In the genomic region with DNA sequence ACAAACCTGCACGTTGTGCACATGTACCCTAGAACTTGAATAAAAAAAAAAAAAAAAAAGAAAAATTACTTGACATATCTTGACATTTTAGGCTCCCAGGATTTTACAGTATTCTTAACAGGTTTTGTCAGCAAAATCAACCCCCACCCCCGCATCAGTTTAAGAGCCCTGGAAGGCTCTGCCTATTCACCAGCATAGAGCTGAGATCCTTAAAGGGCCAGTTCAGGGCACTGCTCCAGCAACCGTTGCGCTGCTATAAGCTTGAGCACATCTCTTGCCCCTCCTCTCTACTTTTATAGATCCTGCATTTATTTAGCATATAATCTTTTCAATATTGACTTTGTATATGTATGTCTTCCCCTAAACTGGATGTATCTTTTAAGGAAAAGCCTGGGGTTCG, we compare ENCODE assay signal across 8 cellular contexts. TPM values are rescaled to one million over a fixed set of nuclear protein-coding genes. Genes with fewer than 3 reads are reported as not detected.
DNase-seq lines count a peak whose midpoint lies in the region; ATAC-seq and TF ChIP-seq lines count a peak whose summit lies in the region.

No MANE protein-coding gene starts in this region.

- intact Hi-C loops in left ventricle myocardium superior (cut with micrococcal nuclease), result no loop called here

- no peaks in the 10 kb centered on the region for H3K9me3 Mint-ChIP-seq in progenitor cell of endocrine pancreas (ENCODE audit: low read depth)

- peaks cover 40% of the 10 kb centered on the region for H3K4me1 Mint-ChIP-seq in progenitor cell of endocrine pancreas (ENCODE audit: low read depth)

- H3K27ac Mint-ChIP-seq in progenitor cell of endocrine pancreas, result peak overlapping the region; percentile 97

- TF ChIP-seq CTCF in progenitor cell of endocrine pancreas (IDR thresholded peaks at IDR 0.05; ENCODE audit: unreplicated experiment), result no peak

- DNase-seq in Daoy (ENCODE audit: low read depth) (peak; percentile 42), OCI-M2 (lab: John Stamatoyannopoulos, UW; ENCODE audit: unreplicated experiment) (peak; percentile 44), amniotic epithelial cell (ENCODE audit: low read depth) (peak; percentile 59), left ventricle myocardium superior (peak; percentile 52), progenitor cell of endocrine pancreas (ENCODE audit: low spot score, unreplicated experiment) (no peak), mesenteric fat pad (ENCODE audit: low spot score) (no peak)

- H3K27me3 Mint-ChIP-seq in progenitor cell of endocrine pancreas, result peaks cover 10% of the 10 kb centered on the region

- ATAC-seq in HG03565 (IDR thresholded peaks at IDR 0.05; ENCODE audit: unreplicated experiment) (peak; percentile 15), left ventricle myocardium superior (peak; percentile 32), HG03025 (IDR thresholded peaks at IDR 0.05; ENCODE audit: low FRiP score, unreplicated experiment) (no peak)

- H3K4me3 Mint-ChIP-seq in progenitor cell of endocrine pancreas (ENCODE audit: low read depth), result peak overlapping the region; percentile 99

- H3K36me3 Mint-ChIP-seq in progenitor cell of endocrine pancreas (ENCODE audit: insufficient read depth), result peaks cover 6% of the 10 kb centered on the region

RNA-seq across cellular contexts. Expression of a gene that starts 0.7 kb away (rescaled TPM):
- total RNA-seq in Daoy (2014; rRNA removed; shearing (Covaris generic)), result 112 and 123 TPM in 2 replicates
- 51.4 TPM for total RNA-seq in left ventricle myocardium superior
- total RNA-seq in progenitor cell of endocrine pancreas, result 116 and 121 TPM in 2 replicates
- 110 TPM for total RNA-seq in mesenteric fat pad

RNA-seq across cellular contexts. Expression of a gene that starts 35.2 kb away (rescaled TPM):
- 3.3 and 5.1 TPM in 2 replicates for total RNA-seq in Daoy (2014; rRNA removed; shearing (Covaris generic))
- total RNA-seq in left ventricle myocardium superior, result 20.4 TPM
- 44.7 and 52.6 TPM in 2 replicates for total RNA-seq in progenitor cell of endocrine pancreas
- 226 TPM for total RNA-seq in mesenteric fat pad

RNA-seq across cellular contexts. Expression of a gene that starts 45.2 kb away (rescaled TPM):
- 8.2 and 9.7 TPM in 2 replicates for total RNA-seq in Daoy (2014; rRNA removed; shearing (Covaris generic))
- total RNA-seq in left ventricle myocardium superior (31.9 TPM), progenitor cell of endocrine pancreas (61.0 and 68.0 TPM in 2 replicates), mesenteric fat pad (39.2 TPM)

RNA-seq across cellular contexts. Expression of a gene that starts 55.8 kb away (rescaled TPM):
- 214 and 246 TPM in 2 replicates for total RNA-seq in Daoy (2014; rRNA removed; shearing (Covaris generic))
- 69.5 TPM for total RNA-seq in left ventricle myocardium superior
- total RNA-seq in progenitor cell of endocrine pancreas, result 41.4 and 72.6 TPM in 2 replicates
- 923 TPM for total RNA-seq in mesenteric fat pad

Comparison
In these comparisons a context has a peak if more than half of its experiments do, and no peak if none do; other contexts are left out.
1. DNase-seq: peak in Daoy (single experiment), OCI-M2 (single experiment), amniotic epithelial cell (single experiment) and left ventricle myocardium superior (single experiment); none in progenitor cell of endocrine pancreas (single experiment) and mesenteric fat pad (single experiment).